Comparison of ENCODE assay signal across 12 cellular contexts in genomic region chr2:182761903-182762302, GRCh38. TPM values are rescaled to one million over a fixed set of nuclear protein-coding genes. Genes with fewer than 3 reads are reported as not detected.
A peak's percentile ranks its signal among the peaks of the same experiment; 100 is the strongest.
DNase-seq lines count a peak whose midpoint lies in the region; ATAC-seq, FAIRE-seq and TF ChIP-seq lines count a peak whose summit lies in the region.
"Had no signal": no experiment of that assay in that cellular context is flagged by ENCODE, and none has a peak within 500 bp of the region (broad histone marks: within the 10 kb centered on the region; RNA-seq: fewer than 3 reads in every experiment).

No MANE protein-coding gene starts in this region.

- TF ChIP-seq CTCF in uterus (IDR thresholded peaks at IDR 0.05) (peak; percentile 20 to 30 (median 24)), mucosa of descending colon (IDR thresholded peaks at IDR 0.05) (no peak)

- H3K9ac ChIP-seq in muscle layer of colon (ENCODE audit: low read length) = peak overlapping the region; percentile 54

- FAIRE-seq in GM12892 (lab: Jason Lieb, UNC) = no peak

- H3K4me3 ChIP-seq in muscle layer of colon (ENCODE audit: low read depth in 1 of 2, low read length in 2 of 2) (peak overlapping the region in 1 of 2 donors; percentile 36), uterus (no peak overlapping the region), mucosa of descending colon (no peak overlapping the region)
- H3K4me3 ChIP-seq: skin epidermis had no signal

- DNase-seq in Right ventricle myocardium inferior (ENCODE audit: missing footprints) (no peak), cardiac septum (ENCODE audit: low spot score) (no peak), fibroblast of gingiva (ENCODE audit: low read depth) (peak; percentile 88), uterus (peak; percentile 24 to 37), GM12892 (ENCODE audit: insufficient read length) (no peak), MV-4-11 (lab: John Stamatoyannopoulos, UW) (no peak), mucosa of descending colon (no peak)
- DNase-seq: activated CD4-positive, alpha-beta T cell treated with anti-CD3 and anti-CD28 coated beads, Interleukin-2, amount 50 U/mL, for 1 hour; NCI-H1436 treated with DMSO at 0.1 percent for 48 hours; stimulated activated naive CD4-positive, alpha-beta T cell had no signal

- intact Hi-C loops in Right ventricle myocardium inferior (cut with DNase I) = loop anchor here (1.0 kb wide), 1 partner anchor 218 kb away; no protein-coding TSS in a partner anchor
- intact Hi-C loops in cardiac septum (cut with DNase I) = loop anchor here (5.0 kb wide), 1 partner anchor 220 kb away; no protein-coding TSS in a partner anchor
- intact Hi-C loops in uterus (cut with DNase I; ENCODE audit: low total_unique reads) = no loop called here
- intact Hi-C loops in mucosa of descending colon (cut with DNase I, micrococcal nuclease) = loop anchor here (10.0 kb wide), 2 partner anchors 213 to 223 kb away; no protein-coding TSS in a partner anchor

- peaks cover 25% of the 10 kb centered on the region for H3K36me3 ChIP-seq in muscle layer of colon (ENCODE audit: insufficient read depth, low read length)
- H3K36me3 ChIP-seq in uterus = no peaks in the 10 kb centered on the region
- H3K36me3 ChIP-seq in mucosa of descending colon (ENCODE audit: low read depth) = no peaks in the 10 kb centered on the region

- TF ChIP-seq POLR2A in uterus (IDR thresholded peaks at IDR 0.05) = no peak
- no peak for TF ChIP-seq POLR2A in GM12892 (IDR thresholded peaks at IDR 0.05; ENCODE audit: low read depth, low read length)

- H3K27ac ChIP-seq in muscle layer of colon (ENCODE audit: low read depth, low read length) = peak overlapping the region; percentile 65
- peak overlapping the region; percentile 54 to 65 for H3K27ac ChIP-seq in uterus

- H3K27me3 ChIP-seq in muscle layer of colon (ENCODE audit: control insufficient read depth in 1 of 2, insufficient read depth in 2 of 2, low read length in 2 of 2) = no peaks in the 10 kb centered on the region
- no peaks in the 10 kb centered on the region for H3K27me3 ChIP-seq in uterus

- ATAC-seq in Right ventricle myocardium inferior = peak; percentile 76
- no peak for ATAC-seq in mucosa of descending colon

- H3K4me1 ChIP-seq in muscle layer of colon (ENCODE audit: insufficient read depth, low read length) (peaks cover 8% of the 10 kb centered on the region), uterus (no peaks in the 10 kb centered on the region), mucosa of descending colon (ENCODE audit: low read depth) (no peaks in the 10 kb centered on the region)

- H3K9me3 ChIP-seq in muscle layer of colon (ENCODE audit: low read length) (no peaks in the 10 kb centered on the region), uterus (no peaks in the 10 kb centered on the region), mucosa of descending colon (no peaks in the 10 kb centered on the region)

RNA-seq across cellular contexts. Expression of gene DNAJC10, which starts 45.8 kb away (rescaled TPM):
- total RNA-seq in Right ventricle myocardium inferior = 50.7 TPM
- total RNA-seq in cardiac septum = 47.2 TPM
- 100 to 1,000 TPM in 1 of 4 donors, 10 to 100 TPM in 3; 23.1 to 154 (median 70.3) TPM for total RNA-seq in uterus
- polyA plus RNA-seq in GM12892 (2012; ENCODE audit: missing spikeins) = 34.3 TPM
- 10 to 100 TPM; 49.9 to 69.2 (median 68.4) TPM for total RNA-seq in mucosa of descending colon

Comparison
In these comparisons a context has a peak if more than half of its experiments do, and no peak if none do; other contexts are left out.
1. DNase-seq: peak in fibroblast of gingiva (single experiment) and uterus (2 of 2); none in Right ventricle myocardium inferior (single experiment), cardiac septum (single experiment), GM12892 (single experiment), MV-4-11 (single experiment) and mucosa of descending colon (0 of 3).